9 cellular contexts compared by ENCODE assay signal in genomic region chr12:110661337-110661972, GRCh38. TPM values are rescaled to one million over a fixed set of nuclear protein-coding genes. Genes with fewer than 3 reads are reported as not detected.
DNase-seq lines count a peak whose midpoint lies in the region; ATAC-seq and TF ChIP-seq lines count a peak whose summit lies in the region.
"Had no signal": no experiment of that assay in that cellular context is flagged by ENCODE, and none has a peak within 500 bp of the region (broad histone marks: within the 10 kb centered on the region; RNA-seq: fewer than 3 reads in every experiment).

No MANE protein-coding gene starts in this region.

- peak; percentile 39 for DNase-seq in stimulated activated CD4-positive, alpha-beta T cell treated with anti-CD3 and anti-CD28 coated beads, Interleukin-1b, Interleukin-23, amount 100 ng/mL, for 48 hours
- DNase-seq in NCI-H1105 (lab: John Stamatoyannopoulos, UW) (no peak), NCI-H524 (lab: John Stamatoyannopoulos, UW) (no peak), NCI-H1092 treated with DMSO at 0.1 percent for 48 hours (lab: John Stamatoyannopoulos, UW) (no peak)

- H3K9me3 Mint-ChIP-seq in activated T-helper 17 cell treated with anti-CD3 and anti-CD28 coated beads, Interleukin-2, amount 50 U/mL, for 72 hours: peaks cover 12% of the 10 kb centered on the region

- peaks cover 4% of the 10 kb centered on the region for H3F3A ChIP-seq in DOHH2 (ENCODE audit: control insufficient read depth, insufficient read depth)

- H3K9me3 ChIP-seq in DOHH2 (ENCODE audit: control insufficient read depth, insufficient read depth, low read length): peaks cover 4% of the 10 kb centered on the region; the same call in 1 of the 2 replicates
- H3K9me3 ChIP-seq: neutrophil had no signal

- H3K27me3 Mint-ChIP-seq in activated T-helper 17 cell treated with anti-CD3 and anti-CD28 coated beads, Interleukin-2, amount 50 U/mL, for 72 hours: no peaks in the 10 kb centered on the region

- no peak overlapping the region for H3K27ac Mint-ChIP-seq in activated T-helper 17 cell treated with anti-CD3 and anti-CD28 coated beads, Interleukin-2, amount 50 U/mL, for 72 hours

- peaks cover 40% of the 10 kb centered on the region for H3K79me2 ChIP-seq in DOHH2 (ENCODE audit: control insufficient read depth, low read length)

- ATAC-seq in GM21360 (IDR thresholded peaks at IDR 0.05; ENCODE audit: unreplicated experiment) (peak; percentile 87), HG03558 (IDR thresholded peaks at IDR 0.05; ENCODE audit: extremely low read depth, unreplicated experiment) (peak; percentile 54)
- ATAC-seq in activated T-helper 17 cell treated with anti-CD3 and anti-CD28 coated beads, Interleukin-2, amount 50 U/mL, for 72 hours (replicated peaks): peak; percentile 34

- H3K4me3 ChIP-seq in DOHH2 (ENCODE audit: low read length): peak overlapping the region; percentile 65

- H3K4me2 ChIP-seq in DOHH2 (ENCODE audit: low read length): peak overlapping the region; percentile 78

- no peaks in the 10 kb centered on the region for H3K9me2 ChIP-seq in DOHH2 (replicated peaks; ENCODE audit: control insufficient read depth, low read length)

- no peaks in the 10 kb centered on the region for H3K36me3 Mint-ChIP-seq in activated T-helper 17 cell treated with anti-CD3 and anti-CD28 coated beads, Interleukin-2, amount 50 U/mL, for 72 hours (ENCODE audit: low read depth)

- TF ChIP-seq CTCF in DOHH2 (IDR thresholded peaks at IDR 0.05; ENCODE audit: low read depth, low read length, poor library complexity, severe bottlenecking): peak; percentile 17

- H3K27me3 ChIP-seq in DOHH2 (ENCODE audit: control insufficient read depth, low read length): no peaks in the 10 kb centered on the region

- no peaks in the 10 kb centered on the region for H3K4me1 Mint-ChIP-seq in activated T-helper 17 cell treated with anti-CD3 and anti-CD28 coated beads, Interleukin-2, amount 50 U/mL, for 72 hours

- peaks cover 72% of the 10 kb centered on the region for H3K4me1 ChIP-seq in DOHH2 (ENCODE audit: control insufficient read depth, low read length)

- peak overlapping the region; percentile 15 for H3K4me3 Mint-ChIP-seq in activated T-helper 17 cell treated with anti-CD3 and anti-CD28 coated beads, Interleukin-2, amount 50 U/mL, for 72 hours

- no peaks in the 10 kb centered on the region for H4K20me1 ChIP-seq in DOHH2 (ENCODE audit: control insufficient read depth, insufficient read depth, low read depth, low read length)

- H3K36me3 ChIP-seq in DOHH2 (ENCODE audit: control insufficient read depth, low read length): peaks cover 62% of the 10 kb centered on the region

- H3K27ac ChIP-seq in DOHH2 (ENCODE audit: low read depth, low read length): peak overlapping the region; percentile 84
- H3K27ac ChIP-seq: neutrophil had no signal

RNA-seq across cellular contexts. Expression of gene HVCN1, which starts 27.5 kb away (rescaled TPM):
- total RNA-seq in activated T-helper 17 cell treated with anti-CD3 and anti-CD28 coated beads, Interleukin-2, amount 50 U/mL, for 72 hours: 1 to 10 TPM in 1 of 2 donors, under 1 TPM in 1; 0.71 to 1.7 TPM

RNA-seq across cellular contexts. Expression of gene TCTN1, which starts 47.5 kb away (rescaled TPM):
- total RNA-seq in activated T-helper 17 cell treated with anti-CD3 and anti-CD28 coated beads, Interleukin-2, amount 50 U/mL, for 72 hours: 1 to 10 TPM; 3.5 to 6.4 TPM

Comparison
In these comparisons a context has a peak if more than half of its experiments do, and no peak if none do; other contexts are left out.
1. ATAC-seq: peak in every context shown above with its lines; median percentile 87 in GM21360; 54 in HG03558; 34 in activated T-helper 17 cell treated with anti-CD3 and anti-CD28 coated beads, Interleukin-2, amount 50 U/mL, for 72 hours.